24 cellular contexts compared by ENCODE assay signal in the genomic region with DNA sequence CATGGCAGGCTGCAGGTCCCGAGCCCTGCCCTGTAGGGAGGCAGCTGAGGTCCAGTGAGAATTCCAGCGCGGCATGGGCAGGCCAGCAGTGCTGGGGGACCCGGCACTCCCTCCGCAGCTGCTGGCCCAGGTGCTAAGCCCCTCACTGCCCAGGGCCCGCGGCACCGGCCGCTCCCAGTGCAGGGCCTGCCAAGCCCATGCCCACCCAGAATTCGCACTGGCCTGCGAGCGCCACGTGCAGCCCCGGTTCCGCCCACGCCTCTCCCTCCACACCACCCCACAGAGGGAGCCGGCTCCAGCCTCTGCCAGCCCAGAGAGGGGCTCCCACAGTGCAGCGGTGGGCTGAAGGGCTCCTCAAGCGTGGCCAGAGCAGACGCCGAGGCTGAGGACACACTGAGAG.
DNase-seq lines count a peak whose midpoint lies in the region; ATAC-seq lines count a peak whose summit lies in the region.
"Had no signal": no experiment of that assay in that cellular context is flagged by ENCODE, and none has a peak within 500 bp of the region (broad histone marks: within the 10 kb centered on the region; RNA-seq: fewer than 3 reads in every experiment).

No MANE protein-coding gene starts in this region.

- no peaks in the 10 kb centered on the region for H3K9me3 Mint-ChIP-seq in stimulated activated naive CD8-positive, alpha-beta T cell treated with anti-CD3 and anti-CD28 coated beads, Interleukin-15, amount 100 ng/mL, for 72 hours
- no peaks in the 10 kb centered on the region for H3K9me3 Mint-ChIP-seq in stimulated activated memory B cell treated with anti-CD40 and anti-IgM and Interleukin-4, amounts not matched to agents 10 μg/mL and 1 μg/mL and 100 μg/mL, for 72 hours
- H3K9me3 Mint-ChIP-seq: CD4-positive, alpha-beta T cell had no signal

- no peak for DNase-seq in stimulated activated naive CD8-positive, alpha-beta T cell treated with anti-CD3 and anti-CD28 coated beads, Interleukin-15, amount 100 ng/mL, for 72 hours
- DNase-seq in stimulated activated naive CD8-positive, alpha-beta T cell treated with anti-CD3 and anti-CD28 coated beads, Interleukin-15, Interleukin-2, amounts not matched to agents 100 U/mL and 50 U/mL, for 24 hours: no peak
- DNase-seq in effector CD8-positive, alpha-beta T cell (lab: John Stamatoyannopoulos, UW): no peak
- DNase-seq: 8988T; ACHN; AML-193; BE2C; CD4-positive, alpha-beta T cell; CD8-positive, alpha-beta memory T cell; DMS 273 treated with DMSO at 0.1 percent for 48 hours; DMS79; EL; GDM1; GOT3; HFFc6 had no signal

- H3K27ac Mint-ChIP-seq in stimulated activated naive CD8-positive, alpha-beta T cell treated with anti-CD3 and anti-CD28 coated beads, Interleukin-15, amount 100 ng/mL, for 72 hours: no peak overlapping the region
- H3K27ac Mint-ChIP-seq in stimulated activated memory B cell treated with anti-CD40 and anti-IgM and Interleukin-4, amounts not matched to agents 10 μg/mL and 1 μg/mL and 100 μg/mL, for 72 hours: no peak overlapping the region
- H3K27ac Mint-ChIP-seq: CD14-positive monocyte; CD4-positive, alpha-beta T cell; CD8-positive, alpha-beta memory T cell; HFFc6 had no signal

- peak overlapping the region; percentile 9; the same call in 1 of the 2 replicates for H3K4me3 ChIP-seq in iPS-18c (ENCODE audit: insufficient read depth, low read depth, low read length)
- H3K4me3 ChIP-seq: A549; BLaER1 treated with 17β-estradiol and CSF1 and Interleukin-3, amounts not matched to agents 10 nM and 100 nM; GM12878; HAP-1 had no signal

- H3K4me1 Mint-ChIP-seq in stimulated activated naive CD8-positive, alpha-beta T cell treated with anti-CD3 and anti-CD28 coated beads, Interleukin-15, amount 100 ng/mL, for 72 hours: no peaks in the 10 kb centered on the region
- peaks cover 7% of the 10 kb centered on the region for H3K4me1 Mint-ChIP-seq in stimulated activated memory B cell treated with anti-CD40 and anti-IgM and Interleukin-4, amounts not matched to agents 10 μg/mL and 1 μg/mL and 100 μg/mL, for 72 hours
- H3K4me1 Mint-ChIP-seq: CD8-positive, alpha-beta memory T cell had no signal

- no peaks in the 10 kb centered on the region for H3K36me3 Mint-ChIP-seq in stimulated activated memory B cell treated with anti-CD40 and anti-IgM and Interleukin-4, amounts not matched to agents 10 μg/mL and 1 μg/mL and 100 μg/mL, for 72 hours
- H3K36me3 Mint-ChIP-seq: CD8-positive, alpha-beta memory T cell had no signal

- H3K4me3 Mint-ChIP-seq in stimulated activated naive CD8-positive, alpha-beta T cell treated with anti-CD3 and anti-CD28 coated beads, Interleukin-15, amount 100 ng/mL, for 72 hours: no peak overlapping the region
- H3K4me3 Mint-ChIP-seq in stimulated activated memory B cell treated with anti-CD40 and anti-IgM and Interleukin-4, amounts not matched to agents 10 μg/mL and 1 μg/mL and 100 μg/mL, for 72 hours: no peak overlapping the region
- H3K4me3 Mint-ChIP-seq: CD14-positive monocyte; CD4-positive, alpha-beta T cell; CD8-positive, alpha-beta memory T cell; HFFc6 had no signal

- ATAC-seq in stimulated activated naive CD8-positive, alpha-beta T cell treated with anti-CD3 and anti-CD28 coated beads, Interleukin-15, amount 100 ng/mL, for 72 hours: peak; percentile 49
- no peak for ATAC-seq in stimulated activated naive CD8-positive, alpha-beta T cell treated with anti-CD3 and anti-CD28 coated beads, Interleukin-15, Interleukin-2, amounts not matched to agents 100 U/mL and 50 U/mL, for 24 hours
- ATAC-seq in stimulated activated memory B cell treated with anti-CD40 and anti-IgM and Interleukin-4, amounts not matched to agents 10 μg/mL and 1 μg/mL and 100 μg/mL, for 72 hours: peak; percentile 17
- ATAC-seq in HG03039 (IDR thresholded peaks at IDR 0.05; ENCODE audit: unreplicated experiment) (no peak), HG03342 (IDR thresholded peaks at IDR 0.05; ENCODE audit: unreplicated experiment) (no peak)
- ATAC-seq: A549, GM12878 had no signal

- peaks cover 5% of the 10 kb centered on the region for H3K9me3 ChIP-seq in iPS-18c (ENCODE audit: control insufficient read depth, insufficient read depth, low read length)
- H3K9me3 ChIP-seq: A549, BE2C, HAP-1 had no signal

- H3K27me3 Mint-ChIP-seq in stimulated activated naive CD8-positive, alpha-beta T cell treated with anti-CD3 and anti-CD28 coated beads, Interleukin-15, amount 100 ng/mL, for 72 hours: peaks cover 9% of the 10 kb centered on the region
- H3K27me3 Mint-ChIP-seq in stimulated activated memory B cell treated with anti-CD40 and anti-IgM and Interleukin-4, amounts not matched to agents 10 μg/mL and 1 μg/mL and 100 μg/mL, for 72 hours: no peaks in the 10 kb centered on the region
- H3K27me3 Mint-ChIP-seq: CD4-positive, alpha-beta T cell; CD8-positive, alpha-beta memory T cell had no signal

Comparison
In these comparisons a context has a peak if more than half of its experiments do, and no peak if none do; other contexts are left out.
1. ATAC-seq: peak in stimulated activated naive CD8-positive, alpha-beta T cell treated with anti-CD3 and anti-CD28 coated beads, Interleukin-15, amount 100 ng/mL, for 72 hours (single experiment) and stimulated activated memory B cell treated with anti-CD40 and anti-IgM and Interleukin-4, amounts not matched to agents 10 μg/mL and 1 μg/mL and 100 μg/mL, for 72 hours (single experiment); none in stimulated activated naive CD8-positive, alpha-beta T cell treated with anti-CD3 and anti-CD28 coated beads, Interleukin-15, Interleukin-2, amounts not matched to agents 100 U/mL and 50 U/mL, for 24 hours (single experiment), HG03039 (single experiment) and HG03342 (single experiment).